9 cellular contexts compared by ENCODE assay signal in genomic region chr9:114779352-114779845, GRCh38. TPM values are rescaled to one million over a fixed set of nuclear protein-coding genes. Genes with fewer than 3 reads are reported as not detected.
A peak's percentile ranks its signal among the peaks of the same experiment; 100 is the strongest.
DNase-seq lines count a peak whose midpoint lies in the region; ATAC-seq and TF ChIP-seq lines count a peak whose summit lies in the region.
"Had no signal": no experiment of that assay in that cellular context is flagged by ENCODE, and none has a peak within 500 bp of the region (broad histone marks: within the 10 kb centered on the region; RNA-seq: fewer than 3 reads in every experiment).

No MANE protein-coding gene starts in this region.

- no peak overlapping the region for H3K4me3 Mint-ChIP-seq in stimulated activated memory B cell treated with anti-CD40 and anti-IgM and Interleukin-4, amounts not matched to agents 10 μg/mL and 1 μg/mL and 100 μg/mL, for 72 hours

- peak; percentile 31 for DNase-seq in AG20443 (ENCODE audit: low spot score)
- DNase-seq in NCI-H1092 (lab: John Stamatoyannopoulos, UW) = peak; percentile 23
- DNase-seq in amniotic epithelial cell (ENCODE audit: low read depth) = peak; percentile 15
- peak; percentile 92 to 93 for DNase-seq in left colon
- no peak for DNase-seq in GM20000 (ENCODE audit: low spot score)
- no peak for DNase-seq in GM03348 (ENCODE audit: low spot score)
- DNase-seq: activated naive CD4-positive, alpha-beta T cell treated with Interleukin-2 at 50 U/mL for 16 hours had no signal

- peaks cover 40% of the 10 kb centered on the region for H3K27me3 Mint-ChIP-seq in stimulated activated memory B cell treated with anti-CD40 and anti-IgM and Interleukin-4, amounts not matched to agents 10 μg/mL and 1 μg/mL and 100 μg/mL, for 72 hours

- ATAC-seq in left colon = peak; percentile 96
- no peak for ATAC-seq in stimulated activated memory B cell treated with anti-CD40 and anti-IgM and Interleukin-4, amounts not matched to agents 10 μg/mL and 1 μg/mL and 100 μg/mL, for 72 hours
- no peak for ATAC-seq in HG02678 (IDR thresholded peaks at IDR 0.05; ENCODE audit: unreplicated experiment)

- no peaks in the 10 kb centered on the region for H3K9me3 Mint-ChIP-seq in stimulated activated memory B cell treated with anti-CD40 and anti-IgM and Interleukin-4, amounts not matched to agents 10 μg/mL and 1 μg/mL and 100 μg/mL, for 72 hours

- intact Hi-C loops in left colon (cut with DNase I, micrococcal nuclease) = no loop called here

- H3K27ac Mint-ChIP-seq in stimulated activated memory B cell treated with anti-CD40 and anti-IgM and Interleukin-4, amounts not matched to agents 10 μg/mL and 1 μg/mL and 100 μg/mL, for 72 hours = no peak overlapping the region

- no peak for TF ChIP-seq CTCF in GM20000 (IDR thresholded peaks at IDR 0.05; ENCODE audit: extremely low read depth, missing control alignments)

- H3K36me3 Mint-ChIP-seq in stimulated activated memory B cell treated with anti-CD40 and anti-IgM and Interleukin-4, amounts not matched to agents 10 μg/mL and 1 μg/mL and 100 μg/mL, for 72 hours = no peaks in the 10 kb centered on the region

- peaks cover 49% of the 10 kb centered on the region for H3K4me1 Mint-ChIP-seq in stimulated activated memory B cell treated with anti-CD40 and anti-IgM and Interleukin-4, amounts not matched to agents 10 μg/mL and 1 μg/mL and 100 μg/mL, for 72 hours

RNA-seq across cellular contexts. Expression of gene TNFSF15, which starts 26.4 kb away (rescaled TPM):
- 1 to 10 TPM in 1 of 2 donors, under 1 TPM in 1; 0.89 to 4.0 TPM for total RNA-seq in left colon

Comparison
In these comparisons a context has a peak if more than half of its experiments do, and no peak if none do; other contexts are left out.
1. DNase-seq: peak in AG20443 (single experiment), NCI-H1092 (single experiment), amniotic epithelial cell (single experiment) and left colon (2 of 2); none in GM20000 (single experiment) and GM03348 (single experiment).